ENCODE assay signal across 1 cellular context in the genomic region with DNA sequence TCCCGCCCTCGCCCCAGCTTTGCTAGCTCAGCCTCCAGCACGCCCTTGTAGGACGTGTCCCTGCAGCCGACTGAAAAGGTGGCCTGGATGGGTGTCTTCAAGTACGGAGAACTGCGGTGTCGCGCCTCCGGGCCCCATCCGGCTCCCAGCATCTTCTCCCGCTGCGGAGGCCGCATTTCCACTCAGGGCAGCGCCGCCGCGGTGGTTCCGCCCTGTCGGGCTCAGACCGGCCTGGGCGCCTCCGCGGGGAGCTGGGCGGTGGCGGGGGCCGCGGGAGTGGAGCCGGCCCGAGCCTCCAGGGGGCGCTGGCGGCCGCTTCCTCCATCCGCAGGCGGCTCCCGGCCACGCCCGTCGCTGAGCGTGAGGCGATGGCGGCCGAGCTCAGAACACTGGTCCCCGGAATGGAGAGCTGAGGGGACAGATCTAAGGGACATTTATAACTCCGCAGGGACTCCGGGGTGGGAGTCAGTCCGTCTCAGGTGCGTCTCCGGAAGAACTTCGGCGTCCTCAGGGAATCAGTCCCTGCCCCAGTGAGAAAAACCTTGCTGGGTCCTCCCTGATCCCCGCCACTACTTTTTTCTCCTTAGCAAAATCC.
TF ChIP-seq lines count a peak whose summit lies in the region.

No MANE protein-coding gene starts in this region.

TF ChIP-seq in K562, 482 proteins besides CTCF, POLR2A, EP300 and RAD21 (continued from another document):
- TF ChIP-seq, protein P1, sequence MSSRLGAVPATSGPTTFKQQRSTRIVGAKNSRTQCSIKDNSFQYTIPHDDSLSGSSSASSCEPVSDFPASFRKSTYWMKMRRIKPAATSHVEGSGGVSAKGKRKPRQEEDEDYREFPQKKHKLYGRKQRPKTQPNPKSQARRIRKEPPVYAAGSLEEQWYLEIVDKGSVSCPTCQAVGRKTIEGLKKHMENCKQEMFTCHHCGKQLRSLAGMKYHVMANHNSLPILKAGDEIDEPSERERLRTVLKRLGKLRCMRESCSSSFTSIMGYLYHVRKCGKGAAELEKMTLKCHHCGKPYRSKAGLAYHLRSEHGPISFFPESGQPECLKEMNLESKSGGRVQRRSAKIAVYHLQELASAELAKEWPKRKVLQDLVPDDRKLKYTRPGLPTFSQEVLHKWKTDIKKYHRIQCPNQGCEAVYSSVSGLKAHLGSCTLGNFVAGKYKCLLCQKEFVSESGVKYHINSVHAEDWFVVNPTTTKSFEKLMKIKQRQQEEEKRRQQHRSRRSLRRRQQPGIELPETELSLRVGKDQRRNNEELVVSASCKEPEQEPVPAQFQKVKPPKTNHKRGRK (tag; IDR thresholded peaks at IDR 0.05) = no peak
- TF ChIP-seq NCOA6 (IDR thresholded peaks at IDR 0.05) (no peak), POLR2AphosphoS5 (IDR thresholded peaks at IDR 0.05; ENCODE audit: control insufficient read depth, insufficient read depth, low read depth, low read length) (0 out of 2 replicates have a peak, but pooled peaks have one; percentile 22), SMC3 (conservative IDR thresholded peaks at IDR 0.05; ENCODE audit: insufficient read depth, low read depth, low read length) (peak; percentile 35; the same call in 1 of the 2 replicates), LARP7 (IDR thresholded peaks at IDR 0.05) (no peak), ZNF445 (CRISPR knock-in tag; IDR thresholded peaks at IDR 0.05; ENCODE audit: low read depth) (no peak), NONO (IDR thresholded peaks at IDR 0.05; ENCODE audit: low read depth in 2 of 2, low read length in 1 of 2) (peak in 1 of 2 experiments; percentile 78; a peak in 2 of 4 replicates), HDAC1 (IDR thresholded peaks at IDR 0.05) (0 out of 4 replicates have a peak, but pooled peaks of 1 of the 2 experiments have one; percentile 59), NFYB (IDR thresholded peaks at IDR 0.05; ENCODE audit: extremely low read depth, insufficient read length) (no peak), SIX5 (IDR thresholded peaks at IDR 0.05; ENCODE audit: borderline replicate concordance in 1 of 2, insufficient read depth in 1 of 2, low read depth in 1 of 2, low read length in 2 of 2) (no peak), CSDE1 (IDR thresholded peaks at IDR 0.05) (no peak), XRCC5 (IDR thresholded peaks at IDR 0.05; ENCODE audit: low read depth, low read length) (no peak)
- TF ChIP-seq, protein P2, sequence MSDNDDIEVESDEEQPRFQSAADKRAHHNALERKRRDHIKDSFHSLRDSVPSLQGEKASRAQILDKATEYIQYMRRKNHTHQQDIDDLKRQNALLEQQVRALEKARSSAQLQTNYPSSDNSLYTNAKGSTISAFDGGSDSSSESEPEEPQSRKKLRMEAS (CRISPR knock-in tag; IDR thresholded peaks at IDR 0.05) = peak; percentile 47; the same call in 1 of the 2 replicates
- TF ChIP-seq, protein P3, sequence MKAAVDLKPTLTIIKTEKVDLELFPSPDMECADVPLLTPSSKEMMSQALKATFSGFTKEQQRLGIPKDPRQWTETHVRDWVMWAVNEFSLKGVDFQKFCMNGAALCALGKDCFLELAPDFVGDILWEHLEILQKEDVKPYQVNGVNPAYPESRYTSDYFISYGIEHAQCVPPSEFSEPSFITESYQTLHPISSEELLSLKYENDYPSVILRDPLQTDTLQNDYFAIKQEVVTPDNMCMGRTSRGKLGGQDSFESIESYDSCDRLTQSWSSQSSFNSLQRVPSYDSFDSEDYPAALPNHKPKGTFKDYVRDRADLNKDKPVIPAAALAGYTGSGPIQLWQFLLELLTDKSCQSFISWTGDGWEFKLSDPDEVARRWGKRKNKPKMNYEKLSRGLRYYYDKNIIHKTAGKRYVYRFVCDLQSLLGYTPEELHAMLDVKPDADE (conservative IDR thresholded peaks at IDR 0.05; ENCODE audit: control insufficient read depth, low read depth, low read length) = 0 out of 2 replicates have a peak, but pooled peaks have one; percentile 41
- TF ChIP-seq, protein P4, sequence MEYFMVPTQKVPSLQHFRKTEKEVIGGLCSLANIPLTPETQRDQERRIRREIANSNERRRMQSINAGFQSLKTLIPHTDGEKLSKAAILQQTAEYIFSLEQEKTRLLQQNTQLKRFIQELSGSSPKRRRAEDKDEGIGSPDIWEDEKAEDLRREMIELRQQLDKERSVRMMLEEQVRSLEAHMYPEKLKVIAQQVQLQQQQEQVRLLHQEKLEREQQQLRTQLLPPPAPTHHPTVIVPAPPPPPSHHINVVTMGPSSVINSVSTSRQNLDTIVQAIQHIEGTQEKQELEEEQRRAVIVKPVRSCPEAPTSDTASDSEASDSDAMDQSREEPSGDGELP (CRISPR knock-in tag; IDR thresholded peaks at IDR 0.05; ENCODE audit: borderline replicate concordance) = peak; percentile 57
- TF ChIP-seq, protein P5, sequence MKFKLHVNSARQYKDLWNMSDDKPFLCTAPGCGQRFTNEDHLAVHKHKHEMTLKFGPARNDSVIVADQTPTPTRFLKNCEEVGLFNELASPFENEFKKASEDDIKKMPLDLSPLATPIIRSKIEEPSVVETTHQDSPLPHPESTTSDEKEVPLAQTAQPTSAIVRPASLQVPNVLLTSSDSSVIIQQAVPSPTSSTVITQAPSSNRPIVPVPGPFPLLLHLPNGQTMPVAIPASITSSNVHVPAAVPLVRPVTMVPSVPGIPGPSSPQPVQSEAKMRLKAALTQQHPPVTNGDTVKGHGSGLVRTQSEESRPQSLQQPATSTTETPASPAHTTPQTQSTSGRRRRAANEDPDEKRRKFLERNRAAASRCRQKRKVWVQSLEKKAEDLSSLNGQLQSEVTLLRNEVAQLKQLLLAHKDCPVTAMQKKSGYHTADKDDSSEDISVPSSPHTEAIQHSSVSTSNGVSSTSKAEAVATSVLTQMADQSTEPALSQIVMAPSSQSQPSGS (CRISPR knock-in tag; IDR thresholded peaks at IDR 0.05) = no peak
- TF ChIP-seq, protein P6, sequence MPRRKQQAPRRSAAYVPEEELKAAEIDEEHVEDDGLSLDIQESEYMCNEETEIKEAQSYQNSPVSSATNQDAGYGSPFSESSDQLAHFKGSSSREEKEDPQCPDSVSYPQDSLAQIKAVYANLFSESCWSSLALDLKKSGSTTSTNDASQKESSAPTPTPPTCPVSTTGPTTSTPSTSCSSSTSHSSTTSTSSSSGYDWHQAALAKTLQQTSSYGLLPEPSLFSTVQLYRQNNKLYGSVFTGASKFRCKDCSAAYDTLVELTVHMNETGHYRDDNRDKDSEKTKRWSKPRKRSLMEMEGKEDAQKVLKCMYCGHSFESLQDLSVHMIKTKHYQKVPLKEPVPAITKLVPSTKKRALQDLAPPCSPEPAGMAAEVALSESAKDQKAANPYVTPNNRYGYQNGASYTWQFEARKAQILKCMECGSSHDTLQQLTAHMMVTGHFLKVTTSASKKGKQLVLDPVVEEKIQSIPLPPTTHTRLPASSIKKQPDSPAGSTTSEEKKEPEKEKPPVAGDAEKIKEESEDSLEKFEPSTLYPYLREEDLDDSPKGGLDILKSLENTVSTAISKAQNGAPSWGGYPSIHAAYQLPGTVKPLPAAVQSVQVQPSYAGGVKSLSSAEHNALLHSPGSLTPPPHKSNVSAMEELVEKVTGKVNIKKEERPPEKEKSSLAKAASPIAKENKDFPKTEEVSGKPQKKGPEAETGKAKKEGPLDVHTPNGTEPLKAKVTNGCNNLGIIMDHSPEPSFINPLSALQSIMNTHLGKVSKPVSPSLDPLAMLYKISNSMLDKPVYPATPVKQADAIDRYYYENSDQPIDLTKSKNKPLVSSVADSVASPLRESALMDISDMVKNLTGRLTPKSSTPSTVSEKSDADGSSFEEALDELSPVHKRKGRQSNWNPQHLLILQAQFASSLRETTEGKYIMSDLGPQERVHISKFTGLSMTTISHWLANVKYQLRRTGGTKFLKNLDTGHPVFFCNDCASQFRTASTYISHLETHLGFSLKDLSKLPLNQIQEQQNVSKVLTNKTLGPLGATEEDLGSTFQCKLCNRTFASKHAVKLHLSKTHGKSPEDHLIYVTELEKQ (CRISPR knock-in tag; IDR thresholded peaks at IDR 0.05) = no peak
